8 cellular contexts compared by ENCODE assay signal in genomic region chr1:179251675-179252074, GRCh38. TPM values are rescaled to one million over a fixed set of nuclear protein-coding genes. Genes with fewer than 3 reads are reported as not detected.
DNase-seq lines count a peak whose midpoint lies in the region; ATAC-seq, FAIRE-seq and TF ChIP-seq lines count a peak whose summit lies in the region.

No MANE protein-coding gene starts in this region.

- H2AK5ac ChIP-seq in H1 (ENCODE audit: low read depth, low read length) = no peak overlapping the region

- no peak for TF ChIP-seq POLR2A in H1 (IDR thresholded peaks at IDR 0.05; ENCODE audit: control extremely low read depth in 1 of 2, low read depth in 2 of 2, low read length in 2 of 2)

- ATAC-seq in GM19455 (IDR thresholded peaks at IDR 0.05; ENCODE audit: unreplicated experiment) = no peak

- no peak overlapping the region for H3K18ac ChIP-seq in H1 (ENCODE audit: extremely low read depth, low read length)

- no peak overlapping the region for H4K91ac ChIP-seq in H1 (replicated peaks; ENCODE audit: insufficient read length, low read length)

- no peaks in the 10 kb centered on the region for H3K27me3 ChIP-seq in H1 (replicated peaks in 1 of 4; ENCODE audit: control insufficient read depth in 3 of 4, extremely low read depth in 1 of 4, insufficient read depth in 3 of 4, low read length in 3 of 4)

- H3K4me3 ChIP-seq in H1 (ENCODE audit: extremely low read depth in 1 of 4, insufficient read depth in 2 of 4, low read depth in 3 of 4, low read length in 4 of 4) = no peak overlapping the region

- no peak overlapping the region for H2BK5ac ChIP-seq in H1 (ENCODE audit: low read depth, low read length)

- H4K5ac ChIP-seq in H1 (ENCODE audit: insufficient read length, low read depth, low read length) = no peak overlapping the region

- H2BK15ac ChIP-seq in H1 (ENCODE audit: low read length) = no peak overlapping the region

- no peak overlapping the region for H3K4me3 Mint-ChIP-seq in osteocyte (ENCODE audit: unreplicated experiment)

- H2BK20ac ChIP-seq in H1 (ENCODE audit: low read length) = no peak overlapping the region

- in situ Hi-C loops in G401 (cut with HindIII; ENCODE audit: low sequenced_read_pairs) = no loop called here

- no peak overlapping the region for H3K14ac ChIP-seq in H1 (ENCODE audit: insufficient read length)

- no peak overlapping the region for H3K23ac ChIP-seq in H1 (ENCODE audit: insufficient read length)

- no peaks in the 10 kb centered on the region for H3K4me1 Mint-ChIP-seq in osteocyte (ENCODE audit: unreplicated experiment)

- H4K20me1 ChIP-seq in H1 (replicated peaks in 1 of 2; ENCODE audit: control insufficient read depth in 1 of 2, insufficient read depth in 2 of 2, low read length in 2 of 2) = no peaks in the 10 kb centered on the region

- POLR2A ChIA-PET in H1 (lab: Charles Lee; ENCODE audit: partially characterized antibody) = no interaction called here

- no peaks in the 10 kb centered on the region for H3K23me2 ChIP-seq in H1 (ENCODE audit: low read depth, low read length)

- H4K8ac ChIP-seq in H1 (ENCODE audit: extremely low read depth, insufficient read depth, low read length) = no peak overlapping the region

- H3K56ac ChIP-seq in H1 (replicated peaks; ENCODE audit: insufficient read length, low read depth, low read length) = no peak overlapping the region

- CTCF ChIA-PET in H1 (lab: Charles Lee; ENCODE audit: partially characterized antibody) = interaction anchor here (0.9 to 2.0 kb wide), 17 partner anchors 9 to 561 kb away, joined by 3 to 9 read pairs (median 4); partner anchors contain the start of gene SOAT1

- no peak overlapping the region for H2AFZ ChIP-seq in H1 (ENCODE audit: low read length)

- no peak overlapping the region for H2BK12ac ChIP-seq in H1 (ENCODE audit: low read depth, low read length)

- peak; percentile 46 for DNase-seq in G401 (ENCODE audit: low spot score)
- peak; percentile 4 for DNase-seq in NCI-H1694 (lab: John Stamatoyannopoulos, UW)
- no peak for DNase-seq in H1 (ENCODE audit: low read depth in 1 of 2, low spot score in 2 of 2)
- DNase-seq in osteocyte (ENCODE audit: extremely low spot score, unreplicated experiment) = no peak
- no peak for DNase-seq in KG1 (lab: John Stamatoyannopoulos, UW)
- DNase-seq in UCSD-AML1 (lab: John Stamatoyannopoulos, UW; ENCODE audit: unreplicated experiment) = no peak
- DNase-seq in activated CD4-positive, CD25-positive, alpha-beta regulatory T cell treated with anti-CD3 and anti-CD28 coated beads, Interleukin-2, amount 50 U/mL, for 72 hours = no peak

- H3K36me3 ChIP-seq in H1 (ENCODE audit: control insufficient read depth in 2 of 4, insufficient read depth in 4 of 4, low read length in 3 of 4) = no peaks in the 10 kb centered on the region

- H3K9ac ChIP-seq in H1 (replicated peaks in 1 of 4; ENCODE audit: extremely low read depth in 1 of 4, low read depth in 3 of 4, low read length in 3 of 4) = no peak overlapping the region

- no peak for TF ChIP-seq EP300 in H1 (IDR thresholded peaks at IDR 0.05; ENCODE audit: borderline replicate concordance in 1 of 2, low read depth in 2 of 2, low read length in 2 of 2)

- no peaks in the 10 kb centered on the region for H3K27me3 Mint-ChIP-seq in osteocyte (ENCODE audit: unreplicated experiment)

- no peaks in the 10 kb centered on the region for H3K4me1 ChIP-seq in H1 (replicated peaks in 1 of 4; ENCODE audit: control insufficient read depth in 3 of 4, insufficient read depth in 4 of 4, low read length in 3 of 4)

- no peak overlapping the region for H3K27ac ChIP-seq in H1 (ENCODE audit: low read depth, low read length)

- no peak overlapping the region for H3K4me2 ChIP-seq in H1 (ENCODE audit: insufficient read depth in 1 of 2, low read depth in 2 of 2, low read length in 2 of 2)

- H3K9me3 ChIP-seq in H1 (ENCODE audit: insufficient read depth in 2 of 2, low read depth in 1 of 2, low read length in 1 of 2) = no peaks in the 10 kb centered on the region

- no peaks in the 10 kb centered on the region for H3K36me3 Mint-ChIP-seq in osteocyte (ENCODE audit: unreplicated experiment)

- no peak overlapping the region for H3K4ac ChIP-seq in H1 (replicated peaks; ENCODE audit: insufficient read length, low read depth, low read length)

- FAIRE-seq in H1 (lab: Jason Lieb, UNC) = no peak

- H3K9me3 Mint-ChIP-seq in osteocyte (ENCODE audit: unreplicated experiment) = no peaks in the 10 kb centered on the region

- WGBS in H1 (ENCODE audit: extremely low coverage in 1 of 2, insufficient coverage in 1 of 2, insufficient read length in 1 of 2, insufficient replicate concordance in 2 of 2, low coverage in 1 of 2, low lambda C conversion rate in 2 of 2, missing lambda C conversion rate in 1 of 2), 2 experiments = 82% methylated on average over 1 of the region's 1 CpG; no CpG with 5 or more reads in 1 of the 2 experiments

- no peaks in the 10 kb centered on the region for H3K79me2 ChIP-seq in H1 (ENCODE audit: control insufficient read depth in 1 of 2, insufficient read depth in 2 of 2, low read length in 2 of 2)

- TF ChIP-seq CTCF in H1 (IDR thresholded peaks at IDR 0.05; ENCODE audit: control extremely low read depth in 1 of 3, insufficient read depth in 1 of 3, low read depth in 1 of 3, low read length in 3 of 3) (peak in 2 of 3 experiments; percentile 45 to 48; a peak in 2 of 4 replicates), osteocyte (IDR thresholded peaks at IDR 0.05) (peak; percentile 62)

- H3K79me1 ChIP-seq in H1 (ENCODE audit: low read depth, low read length) = no peaks in the 10 kb centered on the region

- H2BK120ac ChIP-seq in H1 (replicated peaks; ENCODE audit: low read depth, low read length) = no peak overlapping the region

- peak; percentile 74 to 82 for TF ChIP-seq RAD21 in H1 (IDR thresholded peaks at IDR 0.05 in 1 of 2, conservative IDR thresholded peaks at IDR 0.05 in 1 of 2; ENCODE audit: low read depth in 2 of 2, low read length in 2 of 2)

- H3K27ac Mint-ChIP-seq in osteocyte (ENCODE audit: unreplicated experiment) = no peak overlapping the region

TF ChIP-seq in H1, 55 proteins besides CTCF, POLR2A, EP300 and RAD21 (continues in another document):
- TF ChIP-seq RXRA (IDR thresholded peaks at IDR 0.05; ENCODE audit: insufficient read depth, low read depth, low read length) (no peak), CBX8 (IDR thresholded peaks at IDR 0.05; ENCODE audit: borderline replicate concordance, low read depth, low read length) (no peak), KDM1A (IDR thresholded peaks at IDR 0.05; ENCODE audit: borderline replicate concordance, low read length) (no peak), FOSL1 (IDR thresholded peaks at IDR 0.05; ENCODE audit: insufficient read depth, low read depth, low read length) (no peak), JUN (IDR thresholded peaks at IDR 0.05; ENCODE audit: low read depth, low read length) (no peak), E2F6 (IDR thresholded peaks at IDR 0.05) (no peak), SIN3A (conservative IDR thresholded peaks at IDR 0.05 in 1 of 2, IDR thresholded peaks at IDR 0.05 in 1 of 2; ENCODE audit: low read depth in 1 of 2, low read length in 2 of 2) (no peak)

RNA-seq across cellular contexts. Expression of gene ABL2, which starts 22.2 kb away (rescaled TPM):
- 10.2 TPM in 2 replicates for total RNA-seq in G401 (2014; rRNA removed; shearing (Covaris generic))
- total RNA-seq in H1 (2021; fragmentation: NEBNext Ultra II Directional; extraction: Animal tissue kit (Norgen Biotek cat#: 25700)) = 17.8 and 19.1 TPM in 2 replicates
- polyA plus RNA-seq in H1 (2011; rRNA removed) = 4.0 and 4.5 TPM in 2 replicates
- polyA plus RNA-seq in H1 (2011; cell fraction: cytosol; rRNA removed) = 5.2 TPM
- 7.6 TPM for polyA plus RNA-seq in H1 (2011; cell fraction: nucleus; rRNA removed)
- 5.5 to 6.4 TPM (median 6.0 TPM) in 4 replicates for polyA plus RNA-seq in H1 (2012, experiment 1 of 2)
- polyA plus RNA-seq in H1 (2012, experiment 2 of 2) = 0.45 TPM
- polyA plus RNA-seq in H1 (2013, experiment 1 of 2) = 5.2 TPM
- polyA plus RNA-seq in H1 (2013, experiment 2 of 2) = 4.9 TPM
- 29.2 and 36.5 TPM in 2 replicates for polyA minus RNA-seq in H1 (2011; rRNA and poly(A)+ RNA removed)
- polyA minus RNA-seq in H1 (2011; cell fraction: cytosol; rRNA and poly(A)+ RNA removed) = 15.9 TPM
- polyA minus RNA-seq in H1 (2011; cell fraction: nucleus; rRNA and poly(A)+ RNA removed) = 19.1 TPM
- 33.7 and 36.3 TPM in 2 replicates for total RNA-seq in osteocyte

RNA-seq across cellular contexts. Expression of gene SOAT1, which starts 41.9 kb away (rescaled TPM):
- 19.8 and 41.8 TPM in 2 replicates for total RNA-seq in G401 (2014; rRNA removed; shearing (Covaris generic))
- total RNA-seq in H1 (2021; fragmentation: NEBNext Ultra II Directional; extraction: Animal tissue kit (Norgen Biotek cat#: 25700)) = 3.3 and 4.7 TPM in 2 replicates
- polyA plus RNA-seq in H1 (2011; rRNA removed) = 1.5 and 2.7 TPM in 2 replicates
- 1.9 TPM for polyA plus RNA-seq in H1 (2011; cell fraction: cytosol; rRNA removed)
- 0.39 TPM for polyA plus RNA-seq in H1 (2011; cell fraction: nucleus; rRNA removed)
- 1.6 to 2.9 TPM (median 1.8 TPM) in 4 replicates for polyA plus RNA-seq in H1 (2012, experiment 1 of 2)
- 0.28 TPM for polyA plus RNA-seq in H1 (2012, experiment 2 of 2)
- 3.2 TPM for polyA plus RNA-seq in H1 (2013, experiment 1 of 2)
- polyA plus RNA-seq in H1 (2013, experiment 2 of 2) = 3.6 TPM
- polyA minus RNA-seq in H1 (2011; rRNA and poly(A)+ RNA removed) = 5.2 and 6.7 TPM in 2 replicates
- polyA minus RNA-seq in H1 (2011; cell fraction: cytosol; rRNA and poly(A)+ RNA removed) = 1.5 TPM
- 1.7 TPM for polyA minus RNA-seq in H1 (2011; cell fraction: nucleus; rRNA and poly(A)+ RNA removed)
- total RNA-seq in osteocyte = 39.6 and 41.3 TPM in 2 replicates

Comparison
In these comparisons a context has a peak if more than half of its experiments do, and no peak if none do; other contexts are left out.
1. DNase-seq: peak in G401 (single experiment) and NCI-H1694 (single experiment); none in H1 (0 of 2), osteocyte (single experiment), KG1 (single experiment), UCSD-AML1 (single experiment) and activated CD4-positive, CD25-positive, alpha-beta regulatory T cell treated with anti-CD3 and anti-CD28 coated beads, Interleukin-2, amount 50 U/mL, for 72 hours (single experiment).